ENCODE assay signal across 15 cellular contexts in the genomic region with DNA sequence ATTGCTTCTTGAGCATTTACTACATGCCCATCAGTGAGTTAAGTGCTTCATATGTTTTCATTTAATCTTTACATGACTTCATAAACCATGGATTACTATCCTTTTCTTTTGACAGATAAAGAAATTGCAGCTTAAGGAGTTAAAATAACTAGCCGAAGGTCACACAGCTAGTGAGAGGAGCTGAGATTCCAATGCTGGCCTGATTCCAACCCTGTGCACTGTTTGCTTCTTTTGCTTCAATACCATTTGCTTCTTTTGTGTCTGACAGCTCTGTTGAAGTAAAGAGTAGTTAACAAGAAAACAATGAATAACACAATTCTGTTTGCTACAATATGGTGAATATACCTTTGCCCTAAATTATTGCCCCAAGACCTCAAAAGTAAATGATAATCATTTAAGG.
DNase-seq lines count a peak whose midpoint lies in the region; ATAC-seq and TF ChIP-seq lines count a peak whose summit lies in the region.
"Had no signal": no experiment of that assay in that cellular context is flagged by ENCODE, and none has a peak within 500 bp of the region (broad histone marks: within the 10 kb centered on the region; RNA-seq: fewer than 3 reads in every experiment).

No MANE protein-coding gene starts in this region.

- H3K36me3 Mint-ChIP-seq in effector memory CD8-positive, alpha-beta T cell (ENCODE audit: insufficient read depth), result no peaks in the 10 kb centered on the region
- H3K36me3 Mint-ChIP-seq in Calu3 (ENCODE audit: insufficient read depth, unreplicated experiment), result no peaks in the 10 kb centered on the region

- no peaks in the 10 kb centered on the region for H3K9me3 Mint-ChIP-seq in effector memory CD8-positive, alpha-beta T cell
- no peaks in the 10 kb centered on the region for H3K9me3 Mint-ChIP-seq in Calu3 (ENCODE audit: low read depth, unreplicated experiment)
- H3K9me3 Mint-ChIP-seq: CD4-positive, alpha-beta T cell had no signal

- H3K4me3 ChIP-seq in testis, result no peak overlapping the region
- H3K4me3 ChIP-seq: GM23248 had no signal

- H3K9me3 ChIP-seq in testis, result no peaks in the 10 kb centered on the region

- DNase-seq in NCI-H345 (lab: John Stamatoyannopoulos, UW) (peak; percentile 9), NCI-H345 treated with DMSO at 0.1 percent for 48 hours (lab: John Stamatoyannopoulos, UW; ENCODE audit: unreplicated experiment) (no peak), DMS53 (lab: John Stamatoyannopoulos, UW) (peak; percentile 65), astrocyte of the hippocampus (ENCODE audit: low read depth, low spot score) (peak; percentile 16), testis (peak; percentile 25), superior temporal gyrus (ENCODE audit: extremely low spot score) (no peak), Calu3 (no peak)
- DNase-seq in effector memory CD8-positive, alpha-beta T cell, result no peak
- DNase-seq: ACHN; C1 segment of cervical spinal cord; CD4-positive, alpha-beta T cell; GF-D8; GM23248 had no signal

- intact Hi-C loops in testis (cut with DNase I; ENCODE audit: low total_unique reads), result no loop called here
- intact Hi-C loops in Calu3 (cut with micrococcal nuclease; ENCODE audit: unreplicated experiment), result no loop called here

- BruUV-seq in Calu3 (replicated peaks; lab: Mats Ljungman, UMichigan), result no TSS peak

- no peaks in the 10 kb centered on the region for H3K36me3 ChIP-seq in testis (ENCODE audit: low read depth, missing control alignments)

- 15 to 44% methylated on average over 1 of the region's 1 CpG for WGBS in testis, 2 donors

- no peaks in the 10 kb centered on the region for H3K4me1 Mint-ChIP-seq in effector memory CD8-positive, alpha-beta T cell (ENCODE audit: low read depth in 2 of 2)
- H3K4me1 Mint-ChIP-seq in Calu3 (ENCODE audit: low read depth, unreplicated experiment), result no peaks in the 10 kb centered on the region
- H3K4me1 Mint-ChIP-seq: B cell had no signal

- H3K27ac Mint-ChIP-seq in effector memory CD8-positive, alpha-beta T cell, result no peak overlapping the region
- no peak overlapping the region for H3K27ac Mint-ChIP-seq in Calu3 (ENCODE audit: unreplicated experiment)
- H3K27ac Mint-ChIP-seq: B cell; CD4-positive, alpha-beta T cell had no signal

- CTCF ChIA-PET in Calu3 (lab: Charles Lee), result no interaction called here

- TF ChIP-seq CTCF in testis (IDR thresholded peaks at IDR 0.05) (no peak), Calu3 (IDR thresholded peaks at IDR 0.05; ENCODE audit: unreplicated experiment) (no peak)

- no peaks in the 10 kb centered on the region for H3K4me1 ChIP-seq in testis

- H3K4me3 Mint-ChIP-seq in effector memory CD8-positive, alpha-beta T cell, result no peak overlapping the region
- no peak overlapping the region for H3K4me3 Mint-ChIP-seq in Calu3 (ENCODE audit: low read depth, unreplicated experiment)
- H3K4me3 Mint-ChIP-seq: B cell; CD4-positive, alpha-beta T cell had no signal

- TF ChIP-seq POLR2A in testis (IDR thresholded peaks at IDR 0.05), result no peak

- H3K27me3 ChIP-seq in testis, result no peaks in the 10 kb centered on the region

- H3K27me3 Mint-ChIP-seq in effector memory CD8-positive, alpha-beta T cell, result no peaks in the 10 kb centered on the region
- no peaks in the 10 kb centered on the region for H3K27me3 Mint-ChIP-seq in Calu3 (ENCODE audit: unreplicated experiment)
- H3K27me3 Mint-ChIP-seq: CD4-positive, alpha-beta T cell had no signal

- ATAC-seq in effector memory CD8-positive, alpha-beta T cell (replicated peaks), result no peak
- ATAC-seq: HCT116 had no signal

- H3K27ac ChIP-seq in testis, result no peak overlapping the region
- H3K27ac ChIP-seq: GM23248 had no signal

Comparison
In these comparisons a context has a peak if more than half of its experiments do, and no peak if none do; other contexts are left out.
1. DNase-seq: peak in NCI-H345 (single experiment), DMS53 (single experiment), astrocyte of the hippocampus (single experiment) and testis (single experiment); none in NCI-H345 treated with DMSO at 0.1 percent for 48 hours (single experiment), effector memory CD8-positive, alpha-beta T cell (0 of 3), superior temporal gyrus (single experiment) and Calu3 (single experiment).